ENCODE assay signal across 21 cellular contexts in genomic region chr1:227401562-227402342, GRCh38.
"Had no signal": no experiment of that assay in that cellular context is flagged by ENCODE, and none has a peak within 500 bp of the region (broad histone marks: within the 10 kb centered on the region; RNA-seq: fewer than 3 reads in every experiment).

No MANE protein-coding gene starts in this region.

- DNase-seq: activated CD4-positive, alpha-beta memory T cell treated with anti-CD3 and anti-CD28 coated beads for 36 hours; activated CD4-positive, alpha-beta T cell treated with anti-CD3 and anti-CD28 coated beads, Interleukin-2, amount 10 ng/mL, durations not matched to agents 7 days and 5 days; activated CD4-positive, CD25-positive, alpha-beta regulatory T cell; activated CD8-positive, alpha-beta memory T cell treated with anti-CD3 and anti-CD28 coated beads for 24 hours; activated gamma-delta T cell treated with Interleukin-2 at 50 U/mL for 16 hours; activated naive CD4-positive, alpha-beta T cell treated with anti-CD3 and anti-CD28 coated beads, Interleukin-2, amount 10 ng/mL, durations not matched to agents 7 days and 5 days; activated naive CD8-positive, alpha-beta T cell treated with anti-CD3 and anti-CD28 coated beads for 36 hours; activated T-cell treated with anti-CD3 and anti-CD28 coated beads, Interleukin-2, amount 50 U/mL, for 4 hours; brain microvascular endothelial cell; Karpas-422; NCI-H1105 treated with DMSO at 0.1 percent for 48 hours; NCI-H1930; NCI-H446; NCI-H524; NCI-H82; SIG-M5; T-helper 17 cell; T-helper 9 cell had no signal

- H3K4me3 ChIP-seq: cardiac muscle cell had no signal

- FAIRE-seq: TTC549 had no signal

- ATAC-seq: activated T-cell treated with anti-CD3 and anti-CD28 coated beads, Interleukin-2, amount 50 U/mL, for 4 hours; activated T-helper 17 cell treated with anti-CD3 and anti-CD28 coated beads, Interleukin-2, amount 50 U/mL, for 72 hours; T-helper 17 cell had no signal
